Comparison of ENCODE assay signal across 1 cellular context in the genomic region with DNA sequence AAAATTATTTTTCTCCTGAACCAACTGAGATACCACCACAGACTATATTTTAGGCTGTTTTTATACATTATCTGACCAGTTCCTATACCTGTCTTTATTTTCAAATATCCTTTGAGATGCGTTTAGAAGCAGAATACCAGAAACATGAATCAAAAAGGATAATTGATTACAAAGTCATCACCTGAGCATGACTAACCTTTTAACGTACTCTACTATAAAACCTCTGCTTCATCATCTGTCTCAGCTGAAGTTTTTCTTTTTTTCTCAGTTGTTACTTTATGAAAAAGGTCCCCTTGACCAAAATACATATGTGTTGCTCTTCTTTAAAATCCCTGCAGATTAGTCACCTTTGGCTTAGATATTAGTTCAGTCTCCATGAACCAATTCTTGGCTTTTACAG.
TF ChIP-seq lines count a peak whose summit lies in the region.

No MANE protein-coding gene starts in this region.

TF ChIP-seq in SK-N-SH, 30 proteins besides CTCF, POLR2A, EP300 and RAD21 (continued from another document):
- TF ChIP-seq USF2 (IDR thresholded peaks at IDR 0.05; ENCODE audit: borderline replicate concordance, low read depth, low read length) (no peak), YY1 (IDR thresholded peaks at IDR 0.05; ENCODE audit: low read depth) (no peak), RXRA (IDR thresholded peaks at IDR 0.05; ENCODE audit: borderline replicate concordance, low read depth) (no peak), GABPA (IDR thresholded peaks at IDR 0.05; ENCODE audit: low read depth) (no peak)
